Comparison of ENCODE assay signal across 16 cellular contexts in genomic region chr4:1798530-1799363, GRCh38.
"Had no signal": no experiment of that assay in that cellular context is flagged by ENCODE, and none has a peak within 500 bp of the region (broad histone marks: within the 10 kb centered on the region; RNA-seq: fewer than 3 reads in every experiment).

No MANE protein-coding gene starts in this region.

- ATAC-seq: gastroesophageal sphincter, left cardiac atrium, left ventricle myocardium superior, right cardiac atrium had no signal

- H3K36me3 ChIP-seq: gastroesophageal sphincter, neutrophil, thyroid gland had no signal

- H3K4me2 ChIP-seq: smooth muscle cell had no signal

- H3K27ac ChIP-seq: esophagus squamous epithelium, gastroesophageal sphincter, neutrophil, thyroid gland had no signal

- DNase-seq: esophagus squamous epithelium; foreskin fibroblast; glutamatergic neuron; kidney; left cardiac atrium; left ventricle myocardium superior; mesenchymal stem cell; naive B cell; stimulated activated CD4-positive, alpha-beta T cell treated with anti-CD3 and anti-CD28 coated beads, Interleukin-2, amount 100 ng/mL, for 48 hours; stimulated activated naive CD4-positive, alpha-beta T cell treated with Interleukin-2 at 50 U/mL for 16 hours; thyroid gland had no signal

- H3K4me3 ChIP-seq: gastroesophageal sphincter, lung, smooth muscle cell, thyroid gland had no signal

- H3K9me3 ChIP-seq: esophagus squamous epithelium, gastroesophageal sphincter, neutrophil, thyroid gland had no signal
